Comparison of ENCODE assay signal across 19 cellular contexts in the genomic region with DNA sequence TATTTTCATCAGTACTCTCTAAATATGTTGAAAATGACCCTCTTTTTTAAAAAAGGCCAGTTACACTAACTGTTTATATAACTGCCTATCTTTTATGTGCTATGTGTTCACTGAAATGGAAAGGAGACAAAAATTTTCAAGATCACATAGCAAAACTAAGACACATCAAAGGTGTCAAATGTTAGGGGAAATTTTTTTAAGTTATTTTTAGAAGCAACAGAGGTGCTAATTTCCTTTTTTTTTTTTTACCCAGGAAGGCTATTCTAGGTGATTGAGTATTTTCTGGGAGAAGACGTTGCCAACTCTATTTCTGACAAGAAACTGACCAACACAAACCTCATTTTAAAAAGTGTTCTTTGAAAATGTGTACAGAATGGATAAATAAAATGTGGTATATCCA. TPM values are rescaled to one million over a fixed set of nuclear protein-coding genes. Genes with fewer than 3 reads are reported as not detected.
DNase-seq lines count a peak whose midpoint lies in the region; ATAC-seq and FAIRE-seq lines count a peak whose summit lies in the region.
"Had no signal": no experiment of that assay in that cellular context is flagged by ENCODE, and none has a peak within 500 bp of the region (broad histone marks: within the 10 kb centered on the region; RNA-seq: fewer than 3 reads in every experiment).

No MANE protein-coding gene starts in this region.

- POLR2A ChIA-PET in activated CD4-positive, alpha-beta memory T cell treated with anti-CD3 and anti-CD28 coated beads for 36 hours (lab: Charles Lee), result interaction anchor here (0.8 to 3.6 kb wide), 4 partner anchors 40 to 82 kb away, joined by 3 to 22 read pairs (median 8); a partner anchor contains a TSS
- POLR2A ChIA-PET in activated CD4-positive, alpha-beta memory T cell treated with anti-CD3 and anti-CD28 coated beads, Interleukin-2, amount 10 ng/mL, durations not matched to agents 7 days and 5 days (lab: Charles Lee), result interaction anchor here (0.8 to 14.2 kb wide), 5 partner anchors 8 to 87 kb away, joined by 3 to 445 read pairs (median 9); a partner anchor contains a TSS

- no peaks in the 10 kb centered on the region for H3K9me2 ChIP-seq in Karpas-422 (replicated peaks; ENCODE audit: insufficient read depth, low read length)

- H4K20me1 ChIP-seq in Karpas-422 (ENCODE audit: insufficient read depth, low read depth, low read length), result 0 out of 2 replicates have a peak, but pooled peaks cover 6% of the 10 kb centered on the region

- CTCF ChIA-PET in activated CD4-positive, alpha-beta memory T cell treated with anti-CD3 and anti-CD28 coated beads for 36 hours (lab: Charles Lee), result interaction anchor here (0.7 to 2.8 kb wide), 17 partner anchors 11 to 206 kb away, joined by 3 to 22 read pairs (median 4); a partner anchor contains a TSS
- CTCF ChIA-PET in activated CD4-positive, alpha-beta memory T cell treated with anti-CD3 and anti-CD28 coated beads, Interleukin-2, amount 10 ng/mL, durations not matched to agents 7 days and 5 days (lab: Charles Lee), result interaction anchor here (1.1 to 2.2 kb wide), 6 partner anchors 16 to 81 kb away, joined by 3 to 41 read pairs (median 5); a partner anchor contains a TSS

- DNase-seq in activated CD4-positive, alpha-beta memory T cell treated with anti-CD3 and anti-CD28 coated beads for 36 hours, result no peak
- no peak for DNase-seq in activated CD4-positive, alpha-beta memory T cell treated with anti-CD3 and anti-CD28 coated beads, Interleukin-2, amount 10 ng/mL, durations not matched to agents 7 days and 5 days
- DNase-seq in Karpas-422, result no peak
- no peak for DNase-seq in activated naive CD8-positive, alpha-beta T cell treated with anti-CD3 and anti-CD28 coated beads, Interleukin-2, amount 50 U/mL, for 24 hours
- DNase-seq in small intestine, result no peak
- no peak for DNase-seq in epidermal melanocyte (ENCODE audit: insufficient read length, low spot score)
- no peak for DNase-seq in inferior parietal cortex (ENCODE audit: extremely low spot score)
- DNase-seq: GF-D8; head of caudate nucleus; mesenchymal stem cell; NCI-H1048; NCI-H774; occipital lobe; stimulated activated CD4-positive, alpha-beta T cell treated with anti-CD3 and anti-CD28 coated beads, Interleukin-4, amount 100 ng/mL, for 24 hours; upper lobe of right lung had no signal

- H3K27ac ChIP-seq in Karpas-422 (ENCODE audit: low read length) (peak overlapping the region; percentile 57), small intestine (ENCODE audit: low read depth in 1 of 2, low read length in 1 of 2) (no peak overlapping the region)
- H3K27ac ChIP-seq: esophagus muscularis mucosa, upper lobe of right lung had no signal

- H3K36me3 Mint-ChIP-seq in activated CD4-positive, alpha-beta memory T cell treated with anti-CD3 and anti-CD28 coated beads for 36 hours, result peaks cover 12% of the 10 kb centered on the region
- H3K36me3 Mint-ChIP-seq in activated CD4-positive, alpha-beta memory T cell treated with anti-CD3 and anti-CD28 coated beads, Interleukin-2, amount 10 ng/mL, durations not matched to agents 7 days and 5 days (ENCODE audit: low read depth), result peaks cover 57% of the 10 kb centered on the region
- peaks cover 19% of the 10 kb centered on the region for H3K36me3 Mint-ChIP-seq in activated naive CD8-positive, alpha-beta T cell treated with anti-CD3 and anti-CD28 coated beads, Interleukin-2, amount 50 U/mL, for 24 hours (ENCODE audit: low read depth)

- peaks cover 96% of the 10 kb centered on the region for H3K4me1 ChIP-seq in Karpas-422 (ENCODE audit: low read length)
- peaks cover 8 to 34% of the 10 kb centered on the region in 2 donors for H3K4me1 ChIP-seq in small intestine (ENCODE audit: control insufficient read depth in 2 of 2, insufficient read depth in 1 of 2, low read depth in 1 of 2, low read length in 1 of 2)

- H3K4me1 Mint-ChIP-seq in activated CD4-positive, alpha-beta memory T cell treated with anti-CD3 and anti-CD28 coated beads for 36 hours (ENCODE audit: low read depth), result peaks cover 91% of the 10 kb centered on the region
- peaks cover 86% of the 10 kb centered on the region for H3K4me1 Mint-ChIP-seq in activated CD4-positive, alpha-beta memory T cell treated with anti-CD3 and anti-CD28 coated beads, Interleukin-2, amount 10 ng/mL, durations not matched to agents 7 days and 5 days
- H3K4me1 Mint-ChIP-seq in activated naive CD8-positive, alpha-beta T cell treated with anti-CD3 and anti-CD28 coated beads, Interleukin-2, amount 50 U/mL, for 24 hours, result peaks cover 98% of the 10 kb centered on the region

- H3K9ac ChIP-seq in Karpas-422 (ENCODE audit: low read length), result no peak overlapping the region

- peaks cover 100% of the 10 kb centered on the region for H3K79me2 ChIP-seq in Karpas-422 (ENCODE audit: low read length)

- peaks cover 17% of the 10 kb centered on the region; the same call in 1 of the 2 replicates for H3K36me3 ChIP-seq in Karpas-422 (ENCODE audit: insufficient read depth, low read length)
- H3K36me3 ChIP-seq in small intestine (ENCODE audit: control insufficient read depth in 2 of 2, insufficient read depth in 2 of 2, low read length in 2 of 2), result no peaks in the 10 kb centered on the region
- H3K36me3 ChIP-seq: esophagus muscularis mucosa had no signal

- H3K27me3 ChIP-seq in Karpas-422 (ENCODE audit: low read length) (no peaks in the 10 kb centered on the region), small intestine (ENCODE audit: control insufficient read depth in 2 of 2, insufficient read depth in 2 of 2, low read length in 2 of 2) (no peaks in the 10 kb centered on the region)
- H3K27me3 ChIP-seq: esophagus muscularis mucosa, upper lobe of right lung had no signal

- WGBS in small intestine, 3 donors, result 29 to 49% (median 31%) methylated on average over 1 of the region's 1 CpG

- H3K27ac Mint-ChIP-seq in activated CD4-positive, alpha-beta memory T cell treated with anti-CD3 and anti-CD28 coated beads for 36 hours, result peak overlapping the region; percentile 92
- no peak overlapping the region for H3K27ac Mint-ChIP-seq in activated CD4-positive, alpha-beta memory T cell treated with anti-CD3 and anti-CD28 coated beads, Interleukin-2, amount 10 ng/mL, durations not matched to agents 7 days and 5 days
- H3K27ac Mint-ChIP-seq in activated naive CD8-positive, alpha-beta T cell treated with anti-CD3 and anti-CD28 coated beads, Interleukin-2, amount 50 U/mL, for 24 hours, result peak overlapping the region; percentile 72
- H3K27ac Mint-ChIP-seq: dendritic cell treated with granulocyte-macrophage colony-stimulating factor and Interleukin-4, amounts not matched to agents 40 ng/mL and 50 ng/mL, for 4 days had no signal

- intact Hi-C loops in activated CD4-positive, alpha-beta memory T cell treated with anti-CD3 and anti-CD28 coated beads for 36 hours (cut with micrococcal nuclease), result loop anchor here (2.0 kb wide), 1 partner anchor 13 kb away; no protein-coding TSS in a partner anchor

- H2AFZ ChIP-seq in Karpas-422 (ENCODE audit: low read length), result no peak overlapping the region

- peak overlapping the region; percentile 33 for H3K4me3 Mint-ChIP-seq in activated CD4-positive, alpha-beta memory T cell treated with anti-CD3 and anti-CD28 coated beads for 36 hours
- no peak overlapping the region for H3K4me3 Mint-ChIP-seq in activated CD4-positive, alpha-beta memory T cell treated with anti-CD3 and anti-CD28 coated beads, Interleukin-2, amount 10 ng/mL, durations not matched to agents 7 days and 5 days
- peak overlapping the region; percentile 57 for H3K4me3 Mint-ChIP-seq in activated naive CD8-positive, alpha-beta T cell treated with anti-CD3 and anti-CD28 coated beads, Interleukin-2, amount 50 U/mL, for 24 hours
- H3K4me3 Mint-ChIP-seq: dendritic cell treated with granulocyte-macrophage colony-stimulating factor and Interleukin-4, amounts not matched to agents 40 ng/mL and 50 ng/mL, for 4 days had no signal

- peak overlapping the region; percentile 58 for H3K4me2 ChIP-seq in Karpas-422 (ENCODE audit: low read depth, low read length, poor library complexity, severe bottlenecking)

- ATAC-seq in activated naive CD8-positive, alpha-beta T cell treated with anti-CD3 and anti-CD28 coated beads, Interleukin-2, amount 50 U/mL, for 24 hours, result no peak
- no peak for ATAC-seq in GM18511 (IDR thresholded peaks at IDR 0.05; ENCODE audit: unreplicated experiment)
- ATAC-seq: upper lobe of right lung had no signal

- H3K4me3 ChIP-seq in Karpas-422 (ENCODE audit: low read length), result no peak overlapping the region
- H3K4me3 ChIP-seq in small intestine (ENCODE audit: low read depth in 1 of 2, low read length in 2 of 2), result no peak overlapping the region
- H3K4me3 ChIP-seq: esophagus muscularis mucosa, upper lobe of right lung had no signal

- H3K9me3 ChIP-seq in Karpas-422 (ENCODE audit: low read length) (no peaks in the 10 kb centered on the region), small intestine (ENCODE audit: control insufficient read depth, low read depth) (no peaks in the 10 kb centered on the region)
- H3K9me3 ChIP-seq: esophagus muscularis mucosa, upper lobe of right lung had no signal

- no peaks in the 10 kb centered on the region for H3K27me3 Mint-ChIP-seq in activated CD4-positive, alpha-beta memory T cell treated with anti-CD3 and anti-CD28 coated beads for 36 hours
- H3K27me3 Mint-ChIP-seq in activated CD4-positive, alpha-beta memory T cell treated with anti-CD3 and anti-CD28 coated beads, Interleukin-2, amount 10 ng/mL, durations not matched to agents 7 days and 5 days, result no peaks in the 10 kb centered on the region
- no peaks in the 10 kb centered on the region for H3K27me3 Mint-ChIP-seq in activated naive CD8-positive, alpha-beta T cell treated with anti-CD3 and anti-CD28 coated beads, Interleukin-2, amount 50 U/mL, for 24 hours
- H3K27me3 Mint-ChIP-seq: dendritic cell treated with granulocyte-macrophage colony-stimulating factor and Interleukin-4, amounts not matched to agents 40 ng/mL and 50 ng/mL, for 4 days had no signal

- H3K9me3 Mint-ChIP-seq in activated CD4-positive, alpha-beta memory T cell treated with anti-CD3 and anti-CD28 coated beads for 36 hours, result no peaks in the 10 kb centered on the region
- no peaks in the 10 kb centered on the region for H3K9me3 Mint-ChIP-seq in activated CD4-positive, alpha-beta memory T cell treated with anti-CD3 and anti-CD28 coated beads, Interleukin-2, amount 10 ng/mL, durations not matched to agents 7 days and 5 days
- H3K9me3 Mint-ChIP-seq in activated naive CD8-positive, alpha-beta T cell treated with anti-CD3 and anti-CD28 coated beads, Interleukin-2, amount 50 U/mL, for 24 hours, result no peaks in the 10 kb centered on the region
- H3K9me3 Mint-ChIP-seq: dendritic cell treated with granulocyte-macrophage colony-stimulating factor and Interleukin-4, amounts not matched to agents 40 ng/mL and 50 ng/mL, for 4 days had no signal

- FAIRE-seq in small intestine (lab: Jason Lieb, UNC), result peak; percentile 53
- FAIRE-seq: keratinocyte had no signal

RNA-seq across cellular contexts. Expression of a gene that starts 45.7 kb away (rescaled TPM):
- total RNA-seq in activated CD4-positive, alpha-beta memory T cell treated with anti-CD3 and anti-CD28 coated beads for 36 hours, result 10 to 100 TPM; 70.8 to 71.2 TPM
- total RNA-seq in activated CD4-positive, alpha-beta memory T cell treated with anti-CD3 and anti-CD28 coated beads, Interleukin-2, amount 10 ng/mL, durations not matched to agents 7 days and 5 days, result 100 to 1,000 TPM; 159 to 169 TPM
- total RNA-seq in Karpas-422 (2014; rRNA removed; shearing (Covaris generic); ENCODE audit: low replicate concordance), result 66.1 and 84.0 TPM in 2 replicates
- 10 to 100 TPM; 34.3 to 40.8 (median 38.0) TPM for polyA plus RNA-seq in small intestine
